29 cellular contexts compared by ENCODE assay signal in genomic region chr4:160819791-160820190, GRCh38.
"Had no signal": no experiment of that assay in that cellular context is flagged by ENCODE, and none has a peak within 500 bp of the region (broad histone marks: within the 10 kb centered on the region; RNA-seq: fewer than 3 reads in every experiment).

No MANE protein-coding gene starts in this region.

- H3K9ac ChIP-seq: neural progenitor cell, parathyroid adenoma had no signal

- H3K27ac Mint-ChIP-seq: naive thymus-derived CD8-positive, alpha-beta T cell; natural killer cell treated with Interleukin-12 subunit alpha and Interleukin-12 subunit beta and Interleukin-15 and Interleukin-18, amount 100 ng/mL, for 72 hours; neural progenitor cell; progenitor cell of endocrine pancreas; stimulated activated effector memory CD8-positive, alpha-beta T cell treated with anti-CD3 and anti-CD28 coated beads, Interleukin-12 subunit alpha, Interleukin-12 subunit beta, amount 100 ng/mL, for 72 hours; stimulated activated naive CD8-positive, alpha-beta T cell treated with anti-CD3 and anti-CD28 coated beads, Interleukin-15, amount 100 ng/mL, for 72 hours; type B pancreatic cell had no signal

- H3K36me3 Mint-ChIP-seq: neural progenitor cell; stimulated activated effector memory CD8-positive, alpha-beta T cell treated with anti-CD3 and anti-CD28 coated beads, Interleukin-12 subunit alpha, Interleukin-12 subunit beta, amount 100 ng/mL, for 72 hours; type B pancreatic cell had no signal

- DNase-seq: naive thymus-derived CD8-positive, alpha-beta T cell; occipital lobe; ovary; posterior cingulate gyrus; psoas muscle; right lobe of liver; sigmoid colon; small intestine; stimulated activated CD4-positive, alpha-beta T cell treated with anti-CD3 and anti-CD28 coated beads, Interleukin-15, amount 100 ng/mL, for 24 hours; stimulated activated CD4-positive, alpha-beta T cell treated with anti-CD3 and anti-CD28 coated beads, Interleukin-2, amount 100 ng/mL, for 24 hours; stimulated activated CD4-positive, alpha-beta T cell treated with anti-CD3 and anti-CD28 coated beads, Interleukin-2, amount 100 ng/mL, for 48 hours; stimulated activated CD4-positive, alpha-beta T cell treated with anti-CD3 and anti-CD28 coated beads, Interleukin-4, amount 100 ng/mL, for 24 hours; stimulated activated naive CD4-positive, alpha-beta T cell; stimulated activated naive CD8-positive, alpha-beta T cell treated with anti-CD3 and anti-CD28 coated beads, Interleukin-15, amount 100 ng/mL, for 72 hours; stimulated activated naive CD8-positive, alpha-beta T cell treated with anti-CD3 and anti-CD28 coated beads, Interleukin-15, Interleukin-2, amounts not matched to agents 100 U/mL and 50 U/mL, for 24 hours; substantia nigra; testis; tibial artery; transverse colon; upper lobe of right lung; uterus had no signal

- H3K36me3 ChIP-seq: neural progenitor cell, ovary, right lobe of liver, sigmoid colon, suprapubic skin, tibial artery, transverse colon, upper lobe of right lung, uterus had no signal

- H3K9me3 ChIP-seq: ovary, psoas muscle, right lobe of liver, sigmoid colon, suprapubic skin, testis, tibial artery, transverse colon, upper lobe of right lung, uterus had no signal

- H3K4me2 ChIP-seq: neural progenitor cell had no signal

- H2AFZ ChIP-seq: neural progenitor cell, parathyroid adenoma had no signal

- ATAC-seq: naive thymus-derived CD8-positive, alpha-beta T cell; natural killer cell treated with Interleukin-12 subunit alpha and Interleukin-12 subunit beta and Interleukin-15 and Interleukin-18, amount 100 ng/mL, for 72 hours; psoas muscle; right cardiac atrium; right lobe of liver; stimulated activated effector memory CD8-positive, alpha-beta T cell treated with anti-CD3 and anti-CD28 coated beads, Interleukin-12 subunit alpha, Interleukin-12 subunit beta, amount 100 ng/mL, for 72 hours; stimulated activated naive CD8-positive, alpha-beta T cell treated with anti-CD3 and anti-CD28 coated beads, Interleukin-15, amount 100 ng/mL, for 72 hours; stimulated activated naive CD8-positive, alpha-beta T cell treated with anti-CD3 and anti-CD28 coated beads, Interleukin-15, Interleukin-2, amounts not matched to agents 100 U/mL and 50 U/mL, for 24 hours; upper lobe of right lung had no signal

- H3K27me3 Mint-ChIP-seq: naive thymus-derived CD8-positive, alpha-beta T cell; natural killer cell treated with Interleukin-12 subunit alpha and Interleukin-12 subunit beta and Interleukin-15 and Interleukin-18, amount 100 ng/mL, for 72 hours; progenitor cell of endocrine pancreas; stimulated activated naive CD8-positive, alpha-beta T cell treated with anti-CD3 and anti-CD28 coated beads, Interleukin-15, amount 100 ng/mL, for 72 hours; type B pancreatic cell had no signal

- H3K4me1 Mint-ChIP-seq: naive thymus-derived CD8-positive, alpha-beta T cell; neural progenitor cell; stimulated activated effector memory CD8-positive, alpha-beta T cell treated with anti-CD3 and anti-CD28 coated beads, Interleukin-12 subunit alpha, Interleukin-12 subunit beta, amount 100 ng/mL, for 72 hours; stimulated activated naive CD8-positive, alpha-beta T cell treated with anti-CD3 and anti-CD28 coated beads, Interleukin-15, amount 100 ng/mL, for 72 hours had no signal

- H3K4me3 Mint-ChIP-seq: naive thymus-derived CD8-positive, alpha-beta T cell; natural killer cell treated with Interleukin-12 subunit alpha and Interleukin-12 subunit beta and Interleukin-15 and Interleukin-18, amount 100 ng/mL, for 72 hours; neural progenitor cell; stimulated activated effector memory CD8-positive, alpha-beta T cell treated with anti-CD3 and anti-CD28 coated beads, Interleukin-12 subunit alpha, Interleukin-12 subunit beta, amount 100 ng/mL, for 72 hours; stimulated activated naive CD8-positive, alpha-beta T cell treated with anti-CD3 and anti-CD28 coated beads, Interleukin-15, amount 100 ng/mL, for 72 hours; type B pancreatic cell had no signal

- H3K27ac ChIP-seq: neural progenitor cell, ovary, parathyroid adenoma, psoas muscle, right lobe of liver, sigmoid colon, suprapubic skin, testis, tibial artery, transverse colon, upper lobe of right lung, uterus had no signal

- H3K4me1 ChIP-seq: neural progenitor cell, parathyroid adenoma, psoas muscle, right lobe of liver, sigmoid colon, suprapubic skin, testis, tibial artery, transverse colon, upper lobe of right lung, uterus had no signal

- H3K9me3 Mint-ChIP-seq: type B pancreatic cell had no signal

- FAIRE-seq: small intestine had no signal

- H3K79me2 ChIP-seq: parathyroid adenoma had no signal

- H3K4me3 ChIP-seq: neural progenitor cell, ovary, psoas muscle, right lobe of liver, sigmoid colon, suprapubic skin, testis, tibial artery, transverse colon, upper lobe of right lung, uterus had no signal

- H3K27me3 ChIP-seq: neural progenitor cell, ovary, right lobe of liver, sigmoid colon, suprapubic skin, testis, tibial artery, transverse colon, upper lobe of right lung, uterus had no signal
